ENCODE assay signal across 13 cellular contexts in genomic region chr6:42394881-42395620, GRCh38. TPM values are rescaled to one million over a fixed set of nuclear protein-coding genes. Genes with fewer than 3 reads are reported as not detected.
DNase-seq lines count a peak whose midpoint lies in the region; TF ChIP-seq lines count a peak whose summit lies in the region.
"Had no signal": no experiment of that assay in that cellular context is flagged by ENCODE, and none has a peak within 500 bp of the region (broad histone marks: within the 10 kb centered on the region; RNA-seq: fewer than 3 reads in every experiment).

No MANE protein-coding gene starts in this region.

- no peak overlapping the region for H3T11ph ChIP-seq in H9 (ENCODE audit: low read length)

- peaks cover 59% of the 10 kb centered on the region for H3K4me1 Mint-ChIP-seq in CD14-positive monocyte
- H3K4me1 Mint-ChIP-seq in H9: peaks cover 48 to 56% of the 10 kb centered on the region in 2 experiments
- H3K4me1 Mint-ChIP-seq in endodermal cell: peaks cover 10% of the 10 kb centered on the region

- no peak overlapping the region for H3K4me2 ChIP-seq in H9 (ENCODE audit: insufficient read depth, insufficient read length, low read length)

- no peak overlapping the region for H2BK12ac ChIP-seq in H9 (ENCODE audit: insufficient read length, low read depth, low read length)

- no peaks in the 10 kb centered on the region for H3K27me3 ChIP-seq in H9 (ENCODE audit: insufficient read depth, low read length)
- no peaks in the 10 kb centered on the region for H3K27me3 ChIP-seq in endodermal cell (ENCODE audit: control insufficient read depth, insufficient read depth, low read length, poor library complexity, severe bottlenecking)
- H3K27me3 ChIP-seq: right atrium auricular region had no signal

- no peaks in the 10 kb centered on the region for H3K36me3 ChIP-seq in endodermal cell (ENCODE audit: control insufficient read depth, insufficient read depth, low read length)
- H3K36me3 ChIP-seq: right atrium auricular region had no signal

- H3K9me3 ChIP-seq in H9 (ENCODE audit: control insufficient read depth, low read depth, low read length) (no peaks in the 10 kb centered on the region), endodermal cell (ENCODE audit: control insufficient read depth, low read length) (no peaks in the 10 kb centered on the region)
- H3K9me3 ChIP-seq: right atrium auricular region had no signal

- H3K4me1 ChIP-seq in H9 (ENCODE audit: insufficient read depth, low read length) (no peaks in the 10 kb centered on the region; the same call in 1 of the 2 replicates), endodermal cell (ENCODE audit: control insufficient read depth, insufficient read depth, low read length) (no peaks in the 10 kb centered on the region)
- H3K4me1 ChIP-seq: right atrium auricular region had no signal

- peak overlapping the region; percentile 63 to 91 (median 83) for H3K27ac Mint-ChIP-seq in CD14-positive monocyte
- peak overlapping the region in 2 of 3 experiments; percentile 66 to 69; a peak in 1 of 7 replicates for H3K27ac Mint-ChIP-seq in H9
- H3K27ac Mint-ChIP-seq in endodermal cell: no peak overlapping the region

- no peak overlapping the region for H3K18ac ChIP-seq in H9 (ENCODE audit: insufficient read length, low read depth, low read length)

- no peak overlapping the region for H4K91ac ChIP-seq in H9 (ENCODE audit: insufficient read length, low read depth, low read length)

- H3K4me3 Mint-ChIP-seq in CD14-positive monocyte: peak overlapping the region in 1 of 2 donors; percentile 69
- H3K4me3 Mint-ChIP-seq in H9: no peak overlapping the region
- H3K4me3 Mint-ChIP-seq in endodermal cell: no peak overlapping the region

- no peak overlapping the region for H3K4ac ChIP-seq in H9 (ENCODE audit: low read depth, low read length)

- H3K27ac ChIP-seq in H9 (ENCODE audit: insufficient read length, low read depth, low read length) (no peak overlapping the region), endodermal cell (ENCODE audit: low read depth, low read length) (no peak overlapping the region)
- H3K27ac ChIP-seq: right atrium auricular region had no signal

- no CpG with 5 or more reads among the region's 10 CpGs for WGBS in H9 (ENCODE audit: extremely low coverage, insufficient read length, low lambda C conversion rate)
- WGBS in endodermal cell (ENCODE audit: insufficient coverage in 1 of 2, insufficient read length in 1 of 2), 2 experiments: 94 to 97% methylated on average over 6 to 10 of the region's 10 CpGs

- H3K79me2 ChIP-seq in H9 (ENCODE audit: insufficient read depth, low read length): peaks cover 15% of the 10 kb centered on the region; the same call in 1 of the 2 replicates

- no peak overlapping the region for H3K9ac ChIP-seq in H9 (ENCODE audit: extremely low read depth, insufficient read length, low read length)
- H3K9ac ChIP-seq in endodermal cell (ENCODE audit: extremely low read depth, low read length, poor library complexity, severe bottlenecking): no peak overlapping the region

- TF ChIP-seq CTCF in CD14-positive monocyte (IDR thresholded peaks at IDR 0.05) (no peak), H9 (conservative IDR thresholded peaks at IDR 0.05) (no peak), endodermal cell (conservative IDR thresholded peaks at IDR 0.05) (no peak)

- no peak overlapping the region for H2BK20ac ChIP-seq in H9 (ENCODE audit: low read depth, low read length, poor library complexity, severe bottlenecking)

- no peak overlapping the region for H2AFZ ChIP-seq in H9 (ENCODE audit: low read length)

- H3K9me3 Mint-ChIP-seq in CD14-positive monocyte: no peaks in the 10 kb centered on the region
- no peaks in the 10 kb centered on the region for H3K9me3 Mint-ChIP-seq in H9
- H3K9me3 Mint-ChIP-seq in endodermal cell: no peaks in the 10 kb centered on the region

- H3K14ac ChIP-seq in H9 (ENCODE audit: insufficient read depth, low read length): peak overlapping the region; percentile 43; the same call in 1 of the 2 replicates

- DNase-seq in CD14-positive monocyte (ENCODE audit: low spot score) (peak; percentile 62), H9 (no peak), medulla oblongata (ENCODE audit: extremely low spot score) (peak; percentile 43), NCI-H1105 (lab: John Stamatoyannopoulos, UW) (no peak), HuH-7.5 (ENCODE audit: low spot score) (no peak), NCI-H187 (lab: John Stamatoyannopoulos, UW) (no peak), endodermal cell (no peak)
- peak; percentile 59 for DNase-seq in activated CD8-positive, alpha-beta memory T cell treated with anti-CD3 and anti-CD28 coated beads, Interleukin-2, amount 50 U/mL, for 48 hours
- DNase-seq: cortex of kidney, NCI-H1092 treated with DMSO at 0.1 percent for 48 hours, NCI-H446, RPMI8226 had no signal

- no peaks in the 10 kb centered on the region for H3K23me2 ChIP-seq in H9 (ENCODE audit: insufficient read length, low read depth, low read length, poor library complexity, severe bottlenecking)

- peaks cover 2% of the 10 kb centered on the region for H4K20me1 ChIP-seq in H9 (ENCODE audit: control insufficient read depth, insufficient read depth, insufficient read length)

- H3K27me3 Mint-ChIP-seq in CD14-positive monocyte (ENCODE audit: low read depth in 3 of 3): no peaks in the 10 kb centered on the region
- H3K27me3 Mint-ChIP-seq in H9 (ENCODE audit: low read depth): no peaks in the 10 kb centered on the region
- H3K27me3 Mint-ChIP-seq in endodermal cell (ENCODE audit: insufficient read depth): no peaks in the 10 kb centered on the region

- intact Hi-C loops in CD14-positive monocyte (cut with micrococcal nuclease): no loop called here

- no peak overlapping the region for H3K56ac ChIP-seq in H9 (ENCODE audit: insufficient read length, low read depth, low read length)

- H2AK5ac ChIP-seq in H9 (ENCODE audit: insufficient read length, low read length): no peak overlapping the region

- no peak overlapping the region for H3K4me3 ChIP-seq in endodermal cell (ENCODE audit: low read length)
- H3K4me3 ChIP-seq: right atrium auricular region had no signal

- H2BK15ac ChIP-seq in H9 (ENCODE audit: low read depth, low read length): no peak overlapping the region

- H4K5ac ChIP-seq in H9 (ENCODE audit: insufficient read length, low read depth, low read length): no peak overlapping the region

- no peak overlapping the region for H2BK120ac ChIP-seq in H9 (ENCODE audit: low read depth, low read length, poor library complexity, severe bottlenecking)

- H3K23ac ChIP-seq in H9 (ENCODE audit: insufficient read length, low read depth, low read length): no peak overlapping the region

- H3K79me1 ChIP-seq in H9 (ENCODE audit: insufficient read depth, low read depth, low read length, poor library complexity, severe bottlenecking): peaks cover 10% of the 10 kb centered on the region

- no peak overlapping the region for H4K8ac ChIP-seq in H9 (replicated peaks; ENCODE audit: insufficient read length, low read depth, low read length)

- no peak overlapping the region for H2BK5ac ChIP-seq in H9 (ENCODE audit: insufficient read length, low read length)

- H3K36me3 Mint-ChIP-seq in CD14-positive monocyte (peaks cover 10 to 25% of the 10 kb centered on the region in 2 donors), H9 (ENCODE audit: insufficient read depth in 1 of 3, low read depth in 3 of 3) (peaks cover 0 to 5% (median 2%) of the 10 kb centered on the region in 3 experiments; a peak in 2 of 7 replicates), endodermal cell (ENCODE audit: low read depth) (no peaks in the 10 kb centered on the region)

RNA-seq across cellular contexts. Expression of gene TRERF1, which starts 56.7 kb away (rescaled TPM):
- polyA plus RNA-seq in CD14-positive monocyte: 1 to 10 TPM in 1 of 2 donors, under 1 TPM in 1; 0.58 to 2.0 TPM
- total RNA-seq in H9 (2021): 18.0 and 19.7 TPM in 2 replicates
- total RNA-seq in endodermal cell: 1 to 10 TPM; 4.7 to 5.3 TPM
- polyA plus RNA-seq in endodermal cell (2013, experiment 1 of 2): 9.3 TPM
- polyA plus RNA-seq in endodermal cell (2013, experiment 2 of 2): 7.7 TPM

Comparison
In these comparisons a context has a peak if more than half of its experiments do, and no peak if none do; other contexts are left out.
1. DNase-seq: peak in CD14-positive monocyte (single experiment), activated CD8-positive, alpha-beta memory T cell treated with anti-CD3 and anti-CD28 coated beads, Interleukin-2, amount 50 U/mL, for 48 hours (single experiment) and medulla oblongata (single experiment); none in H9 (single experiment), NCI-H1105 (single experiment), HuH-7.5 (single experiment), NCI-H187 (0 of 2) and endodermal cell (single experiment).